ENCODE assay signal across 8 cellular contexts in genomic region chr16:2090819-2091721, GRCh38. TPM values are rescaled to one million over a fixed set of nuclear protein-coding genes. Genes with fewer than 3 reads are reported as not detected.
DNase-seq lines count a peak whose midpoint lies in the region; ATAC-seq, FAIRE-seq and TF ChIP-seq lines count a peak whose summit lies in the region.

No MANE protein-coding gene starts in this region.

- FAIRE-seq in small intestine (lab: Jason Lieb, UNC): no peak

- no peaks in the 10 kb centered on the region for H3K9me3 Mint-ChIP-seq in activated T-cell treated with anti-CD3 and anti-CD28 coated beads, Interleukin-2, amount 50 U/mL, for 24 hours

- no peak overlapping the region for H3K4me3 Mint-ChIP-seq in activated T-cell treated with anti-CD3 and anti-CD28 coated beads, Interleukin-2, amount 50 U/mL, for 24 hours

- H3K36me3 ChIP-seq in HUES48 (ENCODE audit: control insufficient read depth, insufficient read depth, low read length) (peaks cover 44% of the 10 kb centered on the region), iPS-15b (ENCODE audit: control insufficient read depth, insufficient read depth, low read length) (peaks cover 48% of the 10 kb centered on the region), small intestine (ENCODE audit: control insufficient read depth in 2 of 2, insufficient read depth in 2 of 2, low read length in 2 of 2) (peaks cover 6 to 7% of the 10 kb centered on the region in 2 donors)

- H3K27ac Mint-ChIP-seq in activated T-cell treated with anti-CD3 and anti-CD28 coated beads, Interleukin-2, amount 50 U/mL, for 24 hours: no peak overlapping the region

- DNase-seq in astrocyte of the spinal cord (ENCODE audit: low read depth, low spot score) (peak; percentile 46), small intestine (peak; percentile 92), SW 1271 (lab: John Stamatoyannopoulos, UW) (no peak), activated gamma-delta T cell (lab: John Stamatoyannopoulos, UW) (no peak)
- no peak for DNase-seq in activated T-cell treated with anti-CD3 and anti-CD28 coated beads, Interleukin-2, amount 50 U/mL, for 24 hours

- peak overlapping the region; percentile 64 for H3K4me3 ChIP-seq in HUES48 (ENCODE audit: low read depth, low read length)
- no peak overlapping the region for H3K4me3 ChIP-seq in astrocyte of the spinal cord (ENCODE audit: low read depth, low read length)
- H3K4me3 ChIP-seq in iPS-15b (ENCODE audit: low read depth, low read length): peak overlapping the region; percentile 60
- peak overlapping the region in 1 of 2 donors; percentile 41 for H3K4me3 ChIP-seq in small intestine (ENCODE audit: low read depth in 1 of 2, low read length in 2 of 2)

- H3K27me3 ChIP-seq in HUES48 (ENCODE audit: control insufficient read depth, insufficient read depth, low read length) (no peaks in the 10 kb centered on the region), iPS-15b (ENCODE audit: control insufficient read depth, insufficient read depth, low read length) (no peaks in the 10 kb centered on the region), small intestine (ENCODE audit: control insufficient read depth in 2 of 2, insufficient read depth in 2 of 2, low read length in 2 of 2) (no peaks in the 10 kb centered on the region)

- no peak for TF ChIP-seq POLR2A in GM18505 (IDR thresholded peaks at IDR 0.05; ENCODE audit: borderline replicate concordance, extremely low read depth, insufficient read depth, insufficient read length)

- in situ Hi-C loops in astrocyte of the spinal cord (cut with HindIII; ENCODE audit: low sequenced_read_pairs): no loop called here

- H3K9me3 ChIP-seq in HUES48 (ENCODE audit: control insufficient read depth, insufficient read depth, low read length) (no peaks in the 10 kb centered on the region), iPS-15b (ENCODE audit: control insufficient read depth, insufficient read depth, low read length) (no peaks in the 10 kb centered on the region), small intestine (ENCODE audit: control insufficient read depth, low read depth) (no peaks in the 10 kb centered on the region)

- peak overlapping the region; percentile 56 for H3K9ac ChIP-seq in HUES48 (ENCODE audit: low read depth, low read length)
- H3K9ac ChIP-seq in iPS-15b (ENCODE audit: low read depth, low read length): peak overlapping the region; percentile 76

- no peak for ATAC-seq in GM18505 (IDR thresholded peaks at IDR 0.05; ENCODE audit: unreplicated experiment)

- WGBS in small intestine, 3 donors: 18 to 52% (median 33%) methylated on average over 51 to 113 of the region's 113 CpGs

- no peaks in the 10 kb centered on the region for H3K4me1 Mint-ChIP-seq in activated T-cell treated with anti-CD3 and anti-CD28 coated beads, Interleukin-2, amount 50 U/mL, for 24 hours (ENCODE audit: low read depth)

- no peaks in the 10 kb centered on the region for H3K27me3 Mint-ChIP-seq in activated T-cell treated with anti-CD3 and anti-CD28 coated beads, Interleukin-2, amount 50 U/mL, for 24 hours

- TF ChIP-seq CTCF in astrocyte of the spinal cord (IDR thresholded peaks at IDR 0.05; ENCODE audit: low read depth, low read length): no peak

- peaks cover 64% of the 10 kb centered on the region for H3K36me3 Mint-ChIP-seq in activated T-cell treated with anti-CD3 and anti-CD28 coated beads, Interleukin-2, amount 50 U/mL, for 24 hours (ENCODE audit: low read depth)

- H3K4me1 ChIP-seq in HUES48 (ENCODE audit: control insufficient read depth, insufficient read depth, low read length) (peaks cover 4% of the 10 kb centered on the region; the same call in 1 of the 2 replicates), iPS-15b (ENCODE audit: control insufficient read depth, insufficient read depth, low read length) (no peaks in the 10 kb centered on the region), small intestine (ENCODE audit: control insufficient read depth in 2 of 2, insufficient read depth in 1 of 2, low read depth in 1 of 2, low read length in 1 of 2) (no peaks in the 10 kb centered on the region)

- H3K27ac ChIP-seq in HUES48 (ENCODE audit: low read depth, low read length) (peak overlapping the region; percentile 28), small intestine (ENCODE audit: low read depth in 1 of 2, low read length in 1 of 2) (peak overlapping the region; percentile 81 to 91)

RNA-seq across cellular contexts. Expression of gene TSC2, which starts 43.3 kb away (rescaled TPM):
- 10 to 100 TPM; 35.1 to 73.1 (median 47.0) TPM for polyA plus RNA-seq in small intestine

RNA-seq across cellular contexts. Expression of gene NTHL1, which starts 43.4 kb away (rescaled TPM):
- polyA plus RNA-seq in small intestine: 10 to 100 TPM; 13.0 to 27.6 (median 22.2) TPM

RNA-seq across cellular contexts. Expression of gene PKD1, which starts 44.6 kb away (rescaled TPM):
- polyA plus RNA-seq in small intestine: 10 to 100 TPM; 10.5 to 41.2 (median 12.2) TPM

RNA-seq across cellular contexts. Expression of gene RAB26, which starts 57.4 kb away (rescaled TPM):
- 10 to 100 TPM; 11.9 to 31.9 (median 28.0) TPM for polyA plus RNA-seq in small intestine

Comparison
In these comparisons a context has a peak if more than half of its experiments do, and no peak if none do; other contexts are left out.
1. DNase-seq: peak in astrocyte of the spinal cord (single experiment) and small intestine (single experiment); none in SW 1271 (0 of 2), activated gamma-delta T cell (single experiment) and activated T-cell treated with anti-CD3 and anti-CD28 coated beads, Interleukin-2, amount 50 U/mL, for 24 hours (single experiment).